Comparison of ENCODE assay signal across 37 cellular contexts in genomic region chr5:203246-203645, GRCh38. TPM values are rescaled to one million over a fixed set of nuclear protein-coding genes. Genes with fewer than 3 reads are reported as not detected.
"Had no signal": no experiment of that assay in that cellular context is flagged by ENCODE, and none has a peak within 500 bp of the region (broad histone marks: within the 10 kb centered on the region; RNA-seq: fewer than 3 reads in every experiment).

No MANE protein-coding gene starts in this region.

- H3K36me3 ChIP-seq: breast epithelium had no signal

- H3K4me1 ChIP-seq: body of pancreas, breast epithelium had no signal

- H3K27me3 ChIP-seq: adrenal gland, body of pancreas, breast epithelium had no signal

- H3K27me3 Mint-ChIP-seq: activated CD4-positive, alpha-beta T cell treated with anti-CD3 and anti-CD28 coated beads, Interleukin-2, amount 10 ng/mL, durations not matched to agents 24 days and 14 days; activated CD8-positive, alpha-beta T cell treated with anti-CD3 and anti-CD28 coated beads for 36 hours; activated T-helper 17 cell treated with anti-CD3 and anti-CD28 coated beads, Interleukin-2, amount 50 U/mL, for 72 hours had no signal

- H3K27ac ChIP-seq: adrenal gland, body of pancreas, breast epithelium, KMS-11, PC-9, RWPE1, WERI-Rb-1 had no signal

- H3K4me3 ChIP-seq: adrenal gland, body of pancreas, breast epithelium, PC-9 had no signal

- ATAC-seq: activated CD8-positive, alpha-beta T cell treated with anti-CD3 and anti-CD28 coated beads for 36 hours; activated naive CD4-positive, alpha-beta T cell treated with anti-CD3 and anti-CD28 coated beads, Interleukin-2, amount 50 U/mL, for 72 hours; activated T-cell treated with anti-CD3 and anti-CD28 coated beads, Interleukin-2, amount 50 U/mL, for 72 hours; activated T-helper 17 cell treated with anti-CD3 and anti-CD28 coated beads, Interleukin-2, amount 50 U/mL, for 72 hours; body of pancreas; Right ventricle myocardium inferior; SK-N-SH treated with all-trans-retinoic acid at 6 μM for 48 hours had no signal

- H3K4me1 Mint-ChIP-seq: activated CD4-positive, alpha-beta T cell treated with anti-CD3 and anti-CD28 coated beads, Interleukin-2, amount 10 ng/mL, durations not matched to agents 24 days and 14 days had no signal

- H3K27ac Mint-ChIP-seq: activated CD4-positive, alpha-beta T cell treated with anti-CD3 and anti-CD28 coated beads, Interleukin-2, amount 10 ng/mL, durations not matched to agents 24 days and 14 days; activated CD8-positive, alpha-beta T cell treated with anti-CD3 and anti-CD28 coated beads for 36 hours; activated naive CD4-positive, alpha-beta T cell treated with anti-CD3 and anti-CD28 coated beads for 36 hours; activated naive CD4-positive, alpha-beta T cell treated with anti-CD3 and anti-CD28 coated beads, Interleukin-2, amount 50 U/mL, for 72 hours; activated T-cell treated with anti-CD3 and anti-CD28 coated beads, Interleukin-2, amount 50 U/mL, for 72 hours; activated T-helper 17 cell treated with anti-CD3 and anti-CD28 coated beads, Interleukin-2, amount 50 U/mL, for 72 hours had no signal

- H2AFZ ChIP-seq: PC-9 had no signal

- H3K4me2 ChIP-seq: KMS-11, PC-9 had no signal

- H3K4me3 Mint-ChIP-seq: activated CD4-positive, alpha-beta T cell treated with anti-CD3 and anti-CD28 coated beads, Interleukin-2, amount 10 ng/mL, durations not matched to agents 24 days and 14 days; activated CD8-positive, alpha-beta T cell treated with anti-CD3 and anti-CD28 coated beads for 36 hours; activated naive CD4-positive, alpha-beta T cell treated with anti-CD3 and anti-CD28 coated beads for 36 hours; activated T-cell treated with anti-CD3 and anti-CD28 coated beads, Interleukin-2, amount 50 U/mL, for 72 hours; activated T-helper 17 cell treated with anti-CD3 and anti-CD28 coated beads, Interleukin-2, amount 50 U/mL, for 72 hours had no signal

- H3K9me3 Mint-ChIP-seq: activated CD4-positive, alpha-beta T cell treated with anti-CD3 and anti-CD28 coated beads, Interleukin-2, amount 10 ng/mL, durations not matched to agents 24 days and 14 days; activated CD8-positive, alpha-beta T cell treated with anti-CD3 and anti-CD28 coated beads for 36 hours; activated naive CD4-positive, alpha-beta T cell treated with anti-CD3 and anti-CD28 coated beads for 36 hours; activated naive CD4-positive, alpha-beta T cell treated with anti-CD3 and anti-CD28 coated beads, Interleukin-2, amount 50 U/mL, for 72 hours; activated T-cell treated with anti-CD3 and anti-CD28 coated beads, Interleukin-2, amount 50 U/mL, for 72 hours; activated T-helper 17 cell treated with anti-CD3 and anti-CD28 coated beads, Interleukin-2, amount 50 U/mL, for 72 hours had no signal

- H3K9ac ChIP-seq: KMS-11 had no signal

- H3K9me3 ChIP-seq: adrenal gland, body of pancreas, breast epithelium had no signal

- DNase-seq: activated CD4-positive, alpha-beta T cell treated with anti-CD3 and anti-CD28 coated beads for 1 hour; activated CD4-positive, alpha-beta T cell treated with anti-CD3 and anti-CD28 coated beads, Interleukin-2, amount 10 ng/mL, durations not matched to agents 24 days and 14 days; activated CD4-positive, alpha-beta T cell treated with anti-CD3 and anti-CD28 coated beads, Interleukin-2, amount 50 U/mL, for 4 hours; activated CD4-positive, CD25-positive, alpha-beta regulatory T cell; activated CD8-positive, alpha-beta T cell treated with anti-CD3 and anti-CD28 coated beads for 36 hours; activated gamma-delta T cell treated with Interleukin-2 at 50 U/mL for 16 hours; activated naive CD4-positive, alpha-beta T cell treated with anti-CD3 and anti-CD28 coated beads for 36 hours; activated T-cell treated with anti-CD3 and anti-CD28 coated beads, Interleukin-2, amount 50 U/mL, for 1 hour; activated T-cell treated with anti-CD3 and anti-CD28 coated beads, Interleukin-2, amount 50 U/mL, for 72 hours; body of pancreas; MM.1S; MV-4-11; NCI-H1092; NCI-H1436 treated with DMSO at 0.1 percent for 48 hours; NCI-H1694 treated with DMSO at 0.1 percent for 48 hours; NCI-H2029; NCI-H345; NCI-H524 treated with DMSO at 0.1 percent for 48 hours; PC-9; SIG-M5; SW 1271; T-helper 1 cell; T-helper 2 cell; T-helper 9 cell; WERI-Rb-1 had no signal

RNA-seq across cellular contexts. Expression of gene LRRC14B, which starts 12.0 kb away (rescaled TPM):
- total RNA-seq: activated CD4-positive, alpha-beta T cell treated with anti-CD3 and anti-CD28 coated beads, Interleukin-2, amount 10 ng/mL, durations not matched to agents 24 days and 14 days; activated CD8-positive, alpha-beta memory T cell treated with anti-CD3 and anti-CD28 coated beads for 36 hours; activated naive CD4-positive, alpha-beta T cell treated with anti-CD3 and anti-CD28 coated beads for 36 hours; activated T-cell treated with anti-CD3 and anti-CD28 coated beads, Interleukin-2, amount 50 U/mL, for 72 hours; activated T-helper 17 cell treated with anti-CD3 and anti-CD28 coated beads, Interleukin-2, amount 50 U/mL, for 72 hours; adrenal gland; astrocyte; body of pancreas; NCI-H460; PC-9; SK-MEL-5 had no signal
- polyA plus RNA-seq: adrenal gland had no signal
